8 cellular contexts compared by ENCODE assay signal in the genomic region with DNA sequence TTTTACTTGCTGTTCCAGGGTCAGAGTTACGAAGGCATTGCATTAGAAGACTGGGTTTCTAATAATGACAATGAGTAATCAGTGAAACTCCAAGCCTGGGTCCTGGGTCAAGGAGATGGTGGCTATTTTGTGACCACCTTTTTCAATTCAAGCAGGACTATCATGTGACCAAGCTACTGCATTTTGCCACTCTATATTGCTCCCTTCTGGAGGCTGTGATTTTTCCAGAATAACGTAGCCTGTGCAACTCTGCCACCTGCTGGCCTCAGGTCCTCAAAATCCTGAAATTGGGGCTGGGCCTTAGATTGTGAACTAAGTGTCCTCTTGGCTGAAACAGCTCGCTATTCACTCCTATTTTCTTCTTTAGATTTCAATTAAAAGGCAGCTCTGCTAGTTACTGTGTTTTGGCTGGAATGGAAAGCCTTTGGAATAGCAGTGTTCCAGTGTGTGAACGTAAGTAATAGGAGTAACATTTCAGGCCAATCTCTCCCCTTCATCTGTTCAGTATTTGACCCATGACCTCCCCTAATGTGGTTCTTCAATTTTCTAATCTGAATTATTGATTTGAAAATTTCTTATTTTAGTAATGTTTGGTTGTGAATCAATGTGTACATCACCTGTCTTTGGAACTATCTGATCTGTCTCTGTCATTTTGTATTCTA. TPM values are rescaled to one million over a fixed set of nuclear protein-coding genes. Genes with fewer than 3 reads are reported as not detected.
DNase-seq lines count a peak whose midpoint lies in the region; ATAC-seq and TF ChIP-seq lines count a peak whose summit lies in the region.

No MANE protein-coding gene starts in this region.

- no peaks in the 10 kb centered on the region for H4K20me1 ChIP-seq in DND-41 (ENCODE audit: insufficient read depth, low read length)

- no peaks in the 10 kb centered on the region for H3K4me1 ChIP-seq in DND-41 (ENCODE audit: insufficient read depth, low read length)

- H3K4me3 ChIP-seq in DND-41 (ENCODE audit: low read depth in 1 of 2, low read length in 2 of 2) = no peak overlapping the region

- H3K36me3 ChIP-seq in DND-41 (ENCODE audit: insufficient read depth, low read length) = no peaks in the 10 kb centered on the region

- H3K9ac ChIP-seq in DND-41 (ENCODE audit: low read depth, low read length) = no peak overlapping the region

- no peak overlapping the region for H3K27ac ChIP-seq in DND-41 (ENCODE audit: low read length)

- peaks cover 10% of the 10 kb centered on the region for H3K4me1 Mint-ChIP-seq in MCF 10A (ENCODE audit: insufficient read depth, unreplicated experiment)

- no peaks in the 10 kb centered on the region for H3K27me3 Mint-ChIP-seq in MCF 10A (ENCODE audit: insufficient read depth, unreplicated experiment)

- TF ChIP-seq CTCF in DND-41 (IDR thresholded peaks at IDR 0.05; ENCODE audit: borderline replicate concordance, extremely low read depth, low read length, poor library complexity, severe bottlenecking) (peak; percentile 71), MCF 10A (IDR thresholded peaks at IDR 0.05; ENCODE audit: unreplicated experiment) (peak; percentile 97)

- no peak overlapping the region for H2AFZ ChIP-seq in DND-41 (ENCODE audit: low read depth, low read length)

- no peak overlapping the region for H3K4me2 ChIP-seq in DND-41 (ENCODE audit: insufficient read depth, low read length)

- POLR2A ChIA-PET in MCF 10A (lab: Yijun Ruan, JAX) = interaction anchor here (0.6 to 2.0 kb wide), 10 partner anchors 13 to 505 kb away, joined by 3 to 10 read pairs (median 3); a partner anchor contains a TSS

- H3K9me3 Mint-ChIP-seq in MCF 10A (ENCODE audit: unreplicated experiment) = no peaks in the 10 kb centered on the region

- no peak overlapping the region for H3K27ac Mint-ChIP-seq in MCF 10A (ENCODE audit: low read depth, unreplicated experiment)

- no peak overlapping the region for H3K4me3 Mint-ChIP-seq in MCF 10A (ENCODE audit: unreplicated experiment)

- intact Hi-C loops in MCF 10A (cut with micrococcal nuclease) = loop anchor here (1.0 kb wide), 3 partner anchors 45 to 120 kb away; no protein-coding TSS in a partner anchor

- CTCF ChIA-PET in MCF 10A (lab: Yijun Ruan, JAX) = interaction anchor here (0.5 to 4.6 kb wide), 73 partner anchors 9 to 1941 kb away, joined by 3 to 95 read pairs (median 4); a partner anchor contains a TSS

- in situ Hi-C loops in SK-MEL-5 (cut with HindIII; ENCODE audit: low pct_unique_long_range_greater_than_20kb, low sequenced_read_pairs) = no loop called here

- ATAC-seq in DND-41 (ENCODE audit: insufficient read depth, low read depth) = peak; percentile 82
- no peak for ATAC-seq in HG02973 (IDR thresholded peaks at IDR 0.05; ENCODE audit: unreplicated experiment)
- no peak for ATAC-seq in GM19023 (IDR thresholded peaks at IDR 0.05; ENCODE audit: unreplicated experiment)

- peaks cover under 1% of the 10 kb centered on the region for H3K27me3 ChIP-seq in DND-41 (ENCODE audit: insufficient read depth, low read length, poor library complexity)

- DNase-seq in DND-41 (peak; percentile 50), Kasumi-1 (lab: John Stamatoyannopoulos, UW) (peak; percentile 37 to 64), SK-MEL-5 (ENCODE audit: low read depth, low spot score) (peak; percentile 85), MCF 10A (ENCODE audit: unreplicated experiment) (peak; percentile 86), kidney tubule cell (ENCODE audit: low spot score) (peak; percentile 62)
- DNase-seq in stimulated activated CD4-positive, alpha-beta T cell treated with anti-CD3 and anti-CD28 coated beads, Interleukin-4, amount 100 ng/mL, for 24 hours = peak; percentile 27

- no peaks in the 10 kb centered on the region for H3K79me2 ChIP-seq in DND-41 (ENCODE audit: insufficient read depth, low read length)

- BruUV-seq in MCF 10A (replicated peaks; lab: Mats Ljungman, UMichigan) = no TSS peak

- H3K9me3 ChIP-seq in DND-41 (ENCODE audit: insufficient read depth, low read length, severe bottlenecking) = no peaks in the 10 kb centered on the region

- no peaks in the 10 kb centered on the region for H3K36me3 Mint-ChIP-seq in MCF 10A (ENCODE audit: insufficient read depth, unreplicated experiment)

RNA-seq across cellular contexts. Expression of a gene that starts 52.9 kb away (rescaled TPM):
- 60.1 and 60.4 TPM in 2 replicates for total RNA-seq in SK-MEL-5 (2014; rRNA removed; shearing (Covaris generic))
- 54.8 and 75.0 TPM in 2 replicates for polyA plus RNA-seq in SK-MEL-5 (2015; cell fraction: cytosol; rRNA removed)
- 325 and 430 TPM in 2 replicates for polyA plus RNA-seq in SK-MEL-5 (2015; cell fraction: nucleus; rRNA removed)
- 181 and 184 TPM in 2 replicates for total RNA-seq in MCF 10A (2022)

RNA-seq across cellular contexts. Expression of a gene that starts 54.0 kb away (rescaled TPM):
- total RNA-seq in SK-MEL-5 (2014; rRNA removed; shearing (Covaris generic)) = not detected in 2 replicates
- not detected in 2 replicates for polyA plus RNA-seq in SK-MEL-5 (2015; cell fraction: cytosol; rRNA removed)
- not detected in 2 replicates for polyA plus RNA-seq in SK-MEL-5 (2015; cell fraction: nucleus; rRNA removed)
- total RNA-seq in MCF 10A (2022) = not detected in 2 replicates

Comparison
In these comparisons a context has a peak if more than half of its experiments do, and no peak if none do; other contexts are left out.
1. DNase-seq: peak in every context shown above with its lines; median percentile 86 in MCF 10A; 85 in SK-MEL-5; 62 in kidney tubule cell; 50 in Kasumi-1; 50 in DND-41; 27 in stimulated activated CD4-positive, alpha-beta T cell treated with anti-CD3 and anti-CD28 coated beads, Interleukin-4, amount 100 ng/mL, for 24 hours.